ENCODE assay signal across 1 cellular context in genomic region chr2:137178955-137179377, GRCh38.
TF ChIP-seq lines count a peak whose summit lies in the region.

No MANE protein-coding gene starts in this region.

TF ChIP-seq in GM12878, 131 proteins besides CTCF, POLR2A, EP300 and RAD21 (continued from another document):
- TF ChIP-seq E2F4 (IDR thresholded peaks at IDR 0.05; ENCODE audit: low read depth, low read length) (no peak), RFX5 (IDR thresholded peaks at IDR 0.05; ENCODE audit: low read depth, low read length) (no peak), BMI1 (IDR thresholded peaks at IDR 0.05; ENCODE audit: borderline replicate concordance) (no peak), ESRRA (IDR thresholded peaks at IDR 0.05; ENCODE audit: low read length) (no peak), MAX (IDR thresholded peaks at IDR 0.05; ENCODE audit: low read depth, low read length) (no peak), MLLT1 (IDR thresholded peaks at IDR 0.05) (no peak), PRDM15 (CRISPR knock-in tag; IDR thresholded peaks at IDR 0.05) (no peak), HSF1 (IDR thresholded peaks at IDR 0.05; ENCODE audit: low read depth, low read length) (no peak), SMAD5 (IDR thresholded peaks at IDR 0.05; ENCODE audit: low read depth) (no peak), MXI1 (IDR thresholded peaks at IDR 0.05; ENCODE audit: low read depth, low read length) (no peak), WRNIP1 (IDR thresholded peaks at IDR 0.05; ENCODE audit: borderline replicate concordance, low read depth, low read length) (no peak), STAT3 (IDR thresholded peaks at IDR 0.05; ENCODE audit: low read depth, low read length) (no peak)
TF ChIP-seq in GM12878: peak in this region for 11.
